In the genomic region with DNA sequence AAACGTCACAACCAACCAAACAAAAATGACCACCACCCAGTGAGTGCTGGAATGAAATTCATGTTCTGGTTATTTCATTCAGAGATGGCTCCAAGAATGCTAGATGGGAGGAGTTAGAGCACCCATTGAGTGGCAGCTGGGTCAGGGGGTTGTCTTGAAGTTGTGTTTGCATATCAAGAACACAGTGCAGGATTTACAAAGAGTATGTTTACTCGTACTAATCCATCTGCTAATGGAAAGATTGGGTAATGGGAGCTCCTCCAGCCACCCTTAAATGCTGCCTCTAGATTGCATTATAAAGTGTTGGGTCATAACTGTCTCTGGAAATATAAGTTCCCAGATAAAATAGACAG, we compare ENCODE assay signal across 15 cellular contexts. TPM values are rescaled to one million over a fixed set of nuclear protein-coding genes. Genes with fewer than 3 reads are reported as not detected.
DNase-seq lines count a peak whose midpoint lies in the region; ATAC-seq and TF ChIP-seq lines count a peak whose summit lies in the region.
"Had no signal": no experiment of that assay in that cellular context is flagged by ENCODE, and none has a peak within 500 bp of the region (broad histone marks: within the 10 kb centered on the region; RNA-seq: fewer than 3 reads in every experiment).

No MANE protein-coding gene starts in this region.

- H3K4me3 ChIP-seq in left ventricle myocardium inferior = peak overlapping the region; percentile 58
- peak overlapping the region; percentile 7 to 58 for H3K4me3 ChIP-seq in muscle layer of duodenum (ENCODE audit: low read depth in 1 of 2, low read length in 2 of 2)

- no peak for ATAC-seq in Right ventricle myocardium inferior
- no peak for ATAC-seq in HG03457 (IDR thresholded peaks at IDR 0.05; ENCODE audit: unreplicated experiment)
- ATAC-seq in GM18498 (IDR thresholded peaks at IDR 0.05; ENCODE audit: unreplicated experiment) = no peak
- ATAC-seq in GM19397 (IDR thresholded peaks at IDR 0.05; ENCODE audit: unreplicated experiment) = no peak
- ATAC-seq: activated CD8-positive, alpha-beta memory T cell treated with anti-CD3 and anti-CD28 coated beads, Interleukin-2, amount 10 ng/mL, durations not matched to agents 7 days and 5 days had no signal

- peaks cover 15% of the 10 kb centered on the region for H3K4me1 ChIP-seq in left ventricle myocardium inferior
- no peaks in the 10 kb centered on the region for H3K4me1 ChIP-seq in muscle layer of duodenum (ENCODE audit: control insufficient read depth in 1 of 2, insufficient read depth in 2 of 2, low read length in 2 of 2)
- H3K4me1 ChIP-seq: uterus had no signal

- DNase-seq in left ventricle myocardium inferior = no peak
- no peak for DNase-seq in Right ventricle myocardium inferior (ENCODE audit: missing footprints)
- no peak for DNase-seq in stimulated activated CD4-positive, alpha-beta T cell treated with anti-CD3 and anti-CD28 coated beads, Interleukin-4, amount 100 ng/mL, for 1 hour
- DNase-seq: activated CD8-positive, alpha-beta memory T cell treated with anti-CD3 and anti-CD28 coated beads, Interleukin-2, amount 10 ng/mL, durations not matched to agents 7 days and 5 days; activated naive CD8-positive, alpha-beta T cell treated with anti-CD3 and anti-CD28 coated beads for 36 hours; GF-D8; NCI-H187; T-helper 9 cell had no signal

- intact Hi-C loops in left ventricle myocardium inferior (cut with micrococcal nuclease) (no loop called here), Right ventricle myocardium inferior (cut with DNase I) (no loop called here)

- no peak for TF ChIP-seq CTCF in left ventricle myocardium inferior (IDR thresholded peaks at IDR 0.05; ENCODE audit: borderline replicate concordance)

- peaks cover 62% of the 10 kb centered on the region for H3K27me3 ChIP-seq in left ventricle myocardium inferior (ENCODE audit: low read depth)
- no peaks in the 10 kb centered on the region for H3K27me3 ChIP-seq in muscle layer of duodenum (ENCODE audit: low read depth, low read length)
- H3K27me3 ChIP-seq: uterus had no signal

- H3K27ac ChIP-seq in left ventricle myocardium inferior (replicated peaks) (no peak overlapping the region), angular gyrus (ENCODE audit: low read depth, low read length) (peak overlapping the region; percentile 24), muscle layer of duodenum (ENCODE audit: low read length) (no peak overlapping the region)
- H3K27ac ChIP-seq: uterus had no signal

- H3K36me3 ChIP-seq in left ventricle myocardium inferior = no peaks in the 10 kb centered on the region
- H3K36me3 ChIP-seq in muscle layer of duodenum (ENCODE audit: control insufficient read depth in 1 of 2, insufficient read depth in 2 of 2, low read length in 2 of 2) = no peaks in the 10 kb centered on the region
- H3K36me3 ChIP-seq: uterus had no signal

- H3K9me3 ChIP-seq in left ventricle myocardium inferior (replicated peaks) (no peaks in the 10 kb centered on the region), muscle layer of duodenum (ENCODE audit: control insufficient read depth in 1 of 2, low read length in 2 of 2) (no peaks in the 10 kb centered on the region)
- H3K9me3 ChIP-seq: uterus had no signal

RNA-seq across cellular contexts. Expression of a gene that starts 13.4 kb away (rescaled TPM):
- total RNA-seq in left ventricle myocardium inferior (6.4 TPM), Right ventricle myocardium inferior (5.8 TPM)
- total RNA-seq: activated CD8-positive, alpha-beta memory T cell treated with anti-CD3 and anti-CD28 coated beads, Interleukin-2, amount 10 ng/mL, durations not matched to agents 7 days and 5 days; B cell had no signal
